13 cellular contexts compared by ENCODE assay signal in the genomic region with DNA sequence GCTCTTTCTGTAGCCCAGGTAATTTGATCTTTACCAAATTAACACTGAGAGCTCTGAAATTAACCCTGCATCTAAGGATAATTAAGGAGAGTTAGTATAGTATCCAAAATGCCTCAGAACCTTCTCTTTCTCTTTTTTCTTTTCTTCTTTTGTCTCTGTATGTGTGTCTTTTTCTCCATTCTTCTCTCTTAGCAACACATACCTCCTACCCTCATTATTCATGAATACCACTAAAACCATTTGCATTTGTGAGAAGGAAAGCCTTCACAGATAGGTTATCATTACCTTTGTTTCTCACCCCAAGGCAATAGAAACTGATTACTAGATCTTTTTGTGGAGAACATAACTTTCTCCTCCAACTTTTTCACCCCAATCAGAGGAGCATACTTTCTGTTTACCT.
DNase-seq lines count a peak whose midpoint lies in the region; ATAC-seq, FAIRE-seq and TF ChIP-seq lines count a peak whose summit lies in the region.
"Had no signal": no experiment of that assay in that cellular context is flagged by ENCODE, and none has a peak within 500 bp of the region (broad histone marks: within the 10 kb centered on the region; RNA-seq: fewer than 3 reads in every experiment).

No MANE protein-coding gene starts in this region.

- H4K8ac ChIP-seq in H1 (ENCODE audit: extremely low read depth, insufficient read depth, low read length) = no peak overlapping the region

- H2BK15ac ChIP-seq in H1 (ENCODE audit: low read length) = no peak overlapping the region

- peak; percentile 76 for ATAC-seq in GM23338
- ATAC-seq in GM21526 (IDR thresholded peaks at IDR 0.05; ENCODE audit: low FRiP score, unreplicated experiment) = no peak
- ATAC-seq in natural killer cell treated with Interleukin-12 subunit alpha and Interleukin-12 subunit beta and Interleukin-15 and Interleukin-18, amount 100 ng/mL, for 72 hours = no peak
- ATAC-seq: HepG2 had no signal

- no peak for TF ChIP-seq RAD21 in H1 (IDR thresholded peaks at IDR 0.05 in 1 of 2, conservative IDR thresholded peaks at IDR 0.05 in 1 of 2; ENCODE audit: low read depth in 2 of 2, low read length in 2 of 2)

- H3K4me1 ChIP-seq in GM23338 (ENCODE audit: insufficient read depth) (peaks cover 18% of the 10 kb centered on the region; the same call in 1 of the 2 replicates), HUES6 (ENCODE audit: control insufficient read depth, insufficient read depth, low read length) (peaks cover 26% of the 10 kb centered on the region), H1 (replicated peaks in 1 of 4; ENCODE audit: control insufficient read depth in 3 of 4, insufficient read depth in 4 of 4, low read length in 3 of 4) (peaks cover 0 to 10% (median 6%) of the 10 kb centered on the region in 4 experiments; a peak in 4 of 7 replicates)

- H3K18ac ChIP-seq in H1 (ENCODE audit: extremely low read depth, low read length) = no peak overlapping the region

- no peak overlapping the region for H2AK5ac ChIP-seq in H1 (ENCODE audit: low read depth, low read length)

- no peak overlapping the region for H2BK20ac ChIP-seq in H1 (ENCODE audit: low read length)

- no peak overlapping the region for H2BK120ac ChIP-seq in H1 (replicated peaks; ENCODE audit: low read depth, low read length)

- H4K91ac ChIP-seq in H1 (replicated peaks; ENCODE audit: insufficient read length, low read length) = no peak overlapping the region

- TF ChIP-seq POLR2A in H1 (IDR thresholded peaks at IDR 0.05; ENCODE audit: control extremely low read depth in 1 of 2, low read depth in 2 of 2, low read length in 2 of 2) = no peak

- no peak overlapping the region for H3K23ac ChIP-seq in H1 (ENCODE audit: insufficient read length)

- CTCF ChIA-PET in H1 (lab: Charles Lee; ENCODE audit: partially characterized antibody) = no interaction called here

- DNase-seq in GM23338 (ENCODE audit: low spot score) (peak; percentile 38), H1 (ENCODE audit: low read depth in 1 of 2, low spot score in 2 of 2) (no peak), renal cortical epithelial cell (ENCODE audit: low read depth) (peak; percentile 2)
- DNase-seq in effector CD4-positive, alpha-beta T cell = no peak
- DNase-seq in natural killer cell treated with Interleukin-12 subunit alpha and Interleukin-12 subunit beta and Interleukin-15 and Interleukin-18, amount 100 ng/mL, for 72 hours (ENCODE audit: low spot score) = no peak
- DNase-seq: ACHN; CD4-positive, CD25-positive, alpha-beta regulatory T cell; DMS53 had no signal

- no peak overlapping the region for H2BK5ac ChIP-seq in H1 (ENCODE audit: low read depth, low read length)

- H3K36me3 ChIP-seq in GM23338 (ENCODE audit: insufficient read depth) (no peaks in the 10 kb centered on the region), HUES6 (ENCODE audit: control insufficient read depth, insufficient read depth, low read length) (no peaks in the 10 kb centered on the region), H1 (ENCODE audit: control insufficient read depth in 2 of 4, insufficient read depth in 4 of 4, low read length in 3 of 4) (no peaks in the 10 kb centered on the region)
- H3K36me3 ChIP-seq: BLaER1 treated with 17β-estradiol and CSF1 and Interleukin-3, amounts not matched to agents 10 nM and 100 nM had no signal

- no peaks in the 10 kb centered on the region; the same call in 1 of the 2 replicates for H3K23me2 ChIP-seq in H1 (ENCODE audit: low read depth, low read length)

- TF ChIP-seq CTCF in GM23338 (conservative IDR thresholded peaks at IDR 0.05; ENCODE audit: low read depth in 2 of 2) (no peak), H1 (IDR thresholded peaks at IDR 0.05; ENCODE audit: control extremely low read depth in 1 of 3, insufficient read depth in 1 of 3, low read depth in 1 of 3, low read length in 3 of 3) (no peak)

- no peak overlapping the region for H3K27ac ChIP-seq in GM23338 (ENCODE audit: low read depth)
- peak overlapping the region; percentile 26; the same call in 1 of the 2 replicates for H3K27ac ChIP-seq in HUES6 (ENCODE audit: low read depth, low read length)
- no peak overlapping the region for H3K27ac ChIP-seq in H1 (ENCODE audit: low read depth, low read length)
- H3K27ac ChIP-seq: BLaER1 treated with 17β-estradiol and CSF1 and Interleukin-3, amounts not matched to agents 10 nM and 100 nM had no signal

- H3K4me1 Mint-ChIP-seq in GM23338 = peaks cover 16% of the 10 kb centered on the region
- no peaks in the 10 kb centered on the region for H3K4me1 Mint-ChIP-seq in natural killer cell treated with Interleukin-12 subunit alpha and Interleukin-12 subunit beta and Interleukin-15 and Interleukin-18, amount 100 ng/mL, for 72 hours (ENCODE audit: low read depth in 2 of 2)
- H3K4me1 Mint-ChIP-seq: CD4-positive, CD25-positive, alpha-beta regulatory T cell had no signal

- H4K5ac ChIP-seq in H1 (ENCODE audit: insufficient read length, low read depth, low read length) = no peak overlapping the region

- no peaks in the 10 kb centered on the region for H3K79me2 ChIP-seq in GM23338 (replicated peaks; ENCODE audit: insufficient read depth)
- no peaks in the 10 kb centered on the region for H3K79me2 ChIP-seq in H1 (ENCODE audit: control insufficient read depth in 1 of 2, insufficient read depth in 2 of 2, low read length in 2 of 2)

- 0 out of 2 replicates have a peak overlapping the region, but pooled peaks have one; percentile 3 for H3K4me3 ChIP-seq in GM23338
- H3K4me3 ChIP-seq in HUES6 (ENCODE audit: low read depth, low read length) = no peak overlapping the region
- H3K4me3 ChIP-seq in H1 (ENCODE audit: extremely low read depth in 1 of 4, insufficient read depth in 2 of 4, low read depth in 3 of 4, low read length in 4 of 4) = peak overlapping the region in 1 of 4 experiments; percentile 18; a peak in 1 of 8 replicates
- H3K4me3 ChIP-seq: BLaER1 treated with 17β-estradiol and CSF1 and Interleukin-3, amounts not matched to agents 10 nM and 100 nM had no signal

- H3K9me3 Mint-ChIP-seq in GM23338 = no peaks in the 10 kb centered on the region
- H3K9me3 Mint-ChIP-seq in natural killer cell treated with Interleukin-12 subunit alpha and Interleukin-12 subunit beta and Interleukin-15 and Interleukin-18, amount 100 ng/mL, for 72 hours = peaks cover 26% of the 10 kb centered on the region

- H4K20me1 ChIP-seq in GM23338 (replicated peaks; ENCODE audit: insufficient read depth) (no peaks in the 10 kb centered on the region), H1 (replicated peaks in 1 of 2; ENCODE audit: control insufficient read depth in 1 of 2, insufficient read depth in 2 of 2, low read length in 2 of 2) (no peaks in the 10 kb centered on the region)
- H4K20me1 ChIP-seq: BLaER1 treated with 17β-estradiol and CSF1 and Interleukin-3, amounts not matched to agents 10 nM and 100 nM had no signal

- H3K9me3 ChIP-seq in HUES6 (ENCODE audit: control insufficient read depth, insufficient read depth, low read depth, low read length) = no peaks in the 10 kb centered on the region
- no peaks in the 10 kb centered on the region for H3K9me3 ChIP-seq in H1 (ENCODE audit: insufficient read depth in 2 of 2, low read depth in 1 of 2, low read length in 1 of 2)
- H3K9me3 ChIP-seq: BLaER1 treated with 17β-estradiol and CSF1 and Interleukin-3, amounts not matched to agents 10 nM and 100 nM had no signal

- no peak overlapping the region for H3K4ac ChIP-seq in H1 (replicated peaks; ENCODE audit: insufficient read length, low read depth, low read length)

- no peaks in the 10 kb centered on the region for H3F3A ChIP-seq in GM23338 (replicated peaks; ENCODE audit: low read depth)

- no peaks in the 10 kb centered on the region for H3K27me3 ChIP-seq in GM23338 (ENCODE audit: insufficient read depth)
- H3K27me3 ChIP-seq in HUES6 (ENCODE audit: control insufficient read depth, insufficient read depth, low read length) = no peaks in the 10 kb centered on the region
- H3K27me3 ChIP-seq in H1 (replicated peaks in 1 of 4; ENCODE audit: control insufficient read depth in 3 of 4, extremely low read depth in 1 of 4, insufficient read depth in 3 of 4, low read length in 3 of 4) = peaks cover 0 to 1% (median 0%) of the 10 kb centered on the region in 4 experiments; a peak in 1 of 7 replicates
- H3K27me3 ChIP-seq: BLaER1 treated with 17β-estradiol and CSF1 and Interleukin-3, amounts not matched to agents 10 nM and 100 nM had no signal

- H3K4me2 ChIP-seq in GM23338 (peak overlapping the region; percentile 21), H1 (ENCODE audit: insufficient read depth in 1 of 2, low read depth in 2 of 2, low read length in 2 of 2) (peak overlapping the region in 1 of 2 experiments; percentile 15; a peak in 1 of 4 replicates)
- H3K4me2 ChIP-seq: BLaER1 treated with 17β-estradiol and CSF1 and Interleukin-3, amounts not matched to agents 10 nM and 100 nM had no signal

- H3K27ac Mint-ChIP-seq in GM23338 = peak overlapping the region; percentile 64
- no peak overlapping the region for H3K27ac Mint-ChIP-seq in natural killer cell treated with Interleukin-12 subunit alpha and Interleukin-12 subunit beta and Interleukin-15 and Interleukin-18, amount 100 ng/mL, for 72 hours
- H3K27ac Mint-ChIP-seq: CD4-positive, CD25-positive, alpha-beta regulatory T cell had no signal

- POLR2A ChIA-PET in H1 (lab: Charles Lee; ENCODE audit: partially characterized antibody) = interaction anchor here (0.6 kb wide), 2 partner anchors 1374 to 1673 kb away, joined by 3 read pairs; no protein-coding TSS in a partner anchor

- H2BK12ac ChIP-seq in H1 (ENCODE audit: low read depth, low read length) = no peak overlapping the region

- TF ChIP-seq EP300 in H1 (IDR thresholded peaks at IDR 0.05; ENCODE audit: borderline replicate concordance in 1 of 2, low read depth in 2 of 2, low read length in 2 of 2) = no peak

- no peak overlapping the region for H3K14ac ChIP-seq in H1 (ENCODE audit: insufficient read length)

- H3K56ac ChIP-seq in H1 (replicated peaks; ENCODE audit: insufficient read length, low read depth, low read length) = no peak overlapping the region

- peaks cover 2% of the 10 kb centered on the region for H3K27me3 Mint-ChIP-seq in GM23338 (ENCODE audit: insufficient read depth, low read depth, poor library complexity)
- no peaks in the 10 kb centered on the region for H3K27me3 Mint-ChIP-seq in natural killer cell treated with Interleukin-12 subunit alpha and Interleukin-12 subunit beta and Interleukin-15 and Interleukin-18, amount 100 ng/mL, for 72 hours
- H3K27me3 Mint-ChIP-seq: CD4-positive, CD25-positive, alpha-beta regulatory T cell had no signal

- no peaks in the 10 kb centered on the region for H3K79me1 ChIP-seq in H1 (ENCODE audit: low read depth, low read length)

- no peaks in the 10 kb centered on the region for H3K9me2 ChIP-seq in GM23338 (ENCODE audit: insufficient read depth)

- H3K9ac ChIP-seq in HUES6 (ENCODE audit: low read length) (no peak overlapping the region), H1 (replicated peaks in 1 of 4; ENCODE audit: extremely low read depth in 1 of 4, low read depth in 3 of 4, low read length in 3 of 4) (no peak overlapping the region)
- H3K9ac ChIP-seq: BLaER1 treated with 17β-estradiol and CSF1 and Interleukin-3, amounts not matched to agents 10 nM and 100 nM had no signal

- no peaks in the 10 kb centered on the region for H3K36me3 Mint-ChIP-seq in GM23338 (ENCODE audit: low read depth)
- H3K36me3 Mint-ChIP-seq in natural killer cell treated with Interleukin-12 subunit alpha and Interleukin-12 subunit beta and Interleukin-15 and Interleukin-18, amount 100 ng/mL, for 72 hours = peaks cover 4% of the 10 kb centered on the region
- H3K36me3 Mint-ChIP-seq: CD4-positive, CD25-positive, alpha-beta regulatory T cell had no signal

- no peak overlapping the region for H2AFZ ChIP-seq in GM23338
- H2AFZ ChIP-seq in H1 (ENCODE audit: low read length) = peak overlapping the region; percentile 6; the same call in 1 of the 2 replicates

- H3K4me3 Mint-ChIP-seq in GM23338 = no peak overlapping the region
- H3K4me3 Mint-ChIP-seq in natural killer cell treated with Interleukin-12 subunit alpha and Interleukin-12 subunit beta and Interleukin-15 and Interleukin-18, amount 100 ng/mL, for 72 hours = no peak overlapping the region
- H3K4me3 Mint-ChIP-seq: CD4-positive, CD25-positive, alpha-beta regulatory T cell had no signal

- FAIRE-seq in H1 (lab: Jason Lieb, UNC) = no peak
- FAIRE-seq: GM18507, HepG2 had no signal

Comparison
In these comparisons a context has a peak if more than half of its experiments do, and no peak if none do; other contexts are left out.
1. DNase-seq: peak in GM23338 (single experiment) and renal cortical epithelial cell (single experiment); none in H1 (0 of 2), effector CD4-positive, alpha-beta T cell (single experiment) and natural killer cell treated with Interleukin-12 subunit alpha and Interleukin-12 subunit beta and Interleukin-15 and Interleukin-18, amount 100 ng/mL, for 72 hours (single experiment).